Comparison of ENCODE assay signal across 32 cellular contexts in the genomic region with DNA sequence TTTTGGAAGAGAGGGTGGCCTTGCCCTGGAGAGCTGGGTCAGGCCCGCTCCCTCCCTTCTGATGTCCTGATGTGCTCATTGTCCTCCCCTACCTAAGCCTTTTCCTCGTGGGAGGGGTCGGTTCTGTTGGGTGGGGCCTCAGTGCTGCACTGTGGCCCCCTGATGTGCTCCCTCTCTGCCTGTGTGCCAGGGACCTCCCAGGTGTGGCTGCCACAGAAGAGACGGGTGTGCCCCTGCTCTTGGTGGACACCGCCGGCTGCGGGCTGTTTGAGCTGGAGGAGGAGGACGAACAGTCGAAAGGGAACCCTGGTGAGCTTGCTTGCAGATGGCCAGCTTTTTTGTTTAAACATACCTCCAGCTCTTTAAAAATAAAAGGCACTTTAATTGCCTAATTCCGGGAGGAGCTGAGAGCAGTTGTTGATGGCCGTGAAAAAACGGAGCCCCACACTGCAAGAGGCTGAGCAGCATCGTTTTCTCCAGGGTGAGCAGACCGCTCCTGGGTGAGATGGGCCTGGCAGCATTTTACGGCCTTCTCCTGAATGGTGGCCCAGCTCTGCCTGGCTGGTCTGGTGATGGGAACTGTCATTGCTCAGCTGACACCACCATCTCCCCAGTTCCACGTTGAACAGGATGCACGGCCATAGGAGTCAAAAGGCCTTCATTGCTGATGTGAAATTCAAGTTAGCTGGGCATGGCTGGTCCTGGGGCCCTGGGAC. TPM values are rescaled to one million over a fixed set of nuclear protein-coding genes. Genes with fewer than 3 reads are reported as not detected.
DNase-seq lines count a peak whose midpoint lies in the region; ATAC-seq and TF ChIP-seq lines count a peak whose summit lies in the region.
"Had no signal": no experiment of that assay in that cellular context is flagged by ENCODE, and none has a peak within 500 bp of the region (broad histone marks: within the 10 kb centered on the region; RNA-seq: fewer than 3 reads in every experiment).

No MANE protein-coding gene starts in this region.

- CTCF ChIA-PET in WTC11 (lab: Charles Lee): interaction anchor here (1.0 to 1.8 kb wide), 3 partner anchors 17 to 136 kb away, joined by 4 to 9 read pairs (median 5); no protein-coding TSS in a partner anchor

- no peaks in the 10 kb centered on the region for H3K4me1 ChIP-seq in osteoblast (ENCODE audit: insufficient read depth, low read length)
- H3K4me1 ChIP-seq in mesendoderm (ENCODE audit: control insufficient read depth, low read depth, low read length): no peaks in the 10 kb centered on the region
- H3K4me1 ChIP-seq: A549 had no signal

- no peaks in the 10 kb centered on the region for H3K79me2 ChIP-seq in osteoblast (ENCODE audit: insufficient read depth, low read length)
- H3K79me2 ChIP-seq in mesendoderm (ENCODE audit: control insufficient read depth, insufficient read depth, low read length): no peaks in the 10 kb centered on the region

- no peak overlapping the region for H3K4ac ChIP-seq in mesendoderm (ENCODE audit: low read depth, low read length)

- H3K27ac ChIP-seq in osteoblast (ENCODE audit: low read depth, low read length): no peak overlapping the region
- no peak overlapping the region for H3K27ac ChIP-seq in mesendoderm (ENCODE audit: low read depth, low read length)
- H3K27ac ChIP-seq: A549, HL-60 had no signal

- no peak overlapping the region for H2AFZ ChIP-seq in osteoblast (ENCODE audit: low read length)

- H2AK5ac ChIP-seq in mesendoderm (ENCODE audit: low read length): no peak overlapping the region

- no peaks in the 10 kb centered on the region for H3K79me1 ChIP-seq in mesendoderm (ENCODE audit: low read length)

- DNase-seq in COR-L47 (lab: John Stamatoyannopoulos, UW): peak; percentile 89
- DNase-seq in NCI-H146 treated with DMSO at 0.1 percent for 48 hours (lab: John Stamatoyannopoulos, UW; ENCODE audit: unreplicated experiment): peak; percentile 92
- DNase-seq in chondrocyte (ENCODE audit: low spot score): peak; percentile 69
- DNase-seq in osteoblast (ENCODE audit: insufficient read length, low spot score, missing footprints): peak; percentile 78
- no peak for DNase-seq in WTC11 (ENCODE audit: low spot score)
- no peak for DNase-seq in dermis blood vessel endothelial cell
- no peak for DNase-seq in iPS-NIHi7 (ENCODE audit: extremely low spot score)
- DNase-seq in mesendoderm: no peak
- DNase-seq: activated CD4-positive, alpha-beta T cell treated with anti-CD3 and anti-CD28 coated beads for 36 hours; activated CD8-positive, alpha-beta memory T cell treated with anti-CD3 and anti-CD28 coated beads for 24 hours; activated gamma-delta T cell; caudate nucleus; CD4-positive, alpha-beta memory T cell; DMS 273 treated with DMSO at 0.1 percent for 48 hours; EL; Karpas-422; NCI-H1694; NCI-H774; SK-N-SH; stimulated activated naive CD4-positive, alpha-beta T cell treated with Interleukin-2 at 50 U/mL for 16 hours; T-helper 17 cell had no signal

- H3K56ac ChIP-seq in mesendoderm (ENCODE audit: low read length): no peak overlapping the region

- H3K4me3 Mint-ChIP-seq in chondrocyte (ENCODE audit: unreplicated experiment) (no peak overlapping the region), WTC11 (no peak overlapping the region)
- H3K4me3 Mint-ChIP-seq: activated CD4-positive, alpha-beta T cell treated with anti-CD3 and anti-CD28 coated beads for 36 hours; CD4-positive, alpha-beta memory T cell; T-helper 17 cell had no signal

- H3K18ac ChIP-seq in mesendoderm (ENCODE audit: low read length): no peak overlapping the region

- no peak overlapping the region for H3K9ac ChIP-seq in mesendoderm (ENCODE audit: low read length)
- H3K9ac ChIP-seq: SK-N-SH had no signal

- no peak for ATAC-seq in WTC11
- ATAC-seq: A549; activated CD4-positive, alpha-beta T cell treated with anti-CD3 and anti-CD28 coated beads for 36 hours; sciatic nerve; T-helper 17 cell had no signal

- H3K9me3 Mint-ChIP-seq in chondrocyte (ENCODE audit: low read depth) (no peaks in the 10 kb centered on the region), WTC11 (no peaks in the 10 kb centered on the region)

- H3K27me3 Mint-ChIP-seq in chondrocyte (ENCODE audit: low read depth): no peaks in the 10 kb centered on the region
- H3K27me3 Mint-ChIP-seq in WTC11 (ENCODE audit: low read depth): no peaks in the 10 kb centered on the region
- H3K27me3 Mint-ChIP-seq: activated CD4-positive, alpha-beta T cell treated with anti-CD3 and anti-CD28 coated beads for 36 hours; CD4-positive, alpha-beta memory T cell; T-helper 17 cell had no signal

- H3K4me2 ChIP-seq in osteoblast (ENCODE audit: insufficient read depth, low read length): no peak overlapping the region
- no peak overlapping the region for H3K4me2 ChIP-seq in mesendoderm (ENCODE audit: low read length)
- H3K4me2 ChIP-seq: A549, SK-N-SH had no signal

- H3K9me3 ChIP-seq in osteoblast (ENCODE audit: low read depth, low read length): no peaks in the 10 kb centered on the region
- H3K9me3 ChIP-seq: A549, SK-N-SH had no signal

- no peak overlapping the region for H3K23ac ChIP-seq in mesendoderm (ENCODE audit: low read length)

- H4K5ac ChIP-seq in mesendoderm (ENCODE audit: low read length): no peak overlapping the region

- H3K36me3 Mint-ChIP-seq in chondrocyte (ENCODE audit: low read depth) (peaks cover 25% of the 10 kb centered on the region), WTC11 (peaks cover 26% of the 10 kb centered on the region)

- H4K8ac ChIP-seq in mesendoderm (ENCODE audit: low read depth, low read length): no peak overlapping the region

- no peaks in the 10 kb centered on the region for H3K27me3 ChIP-seq in osteoblast (ENCODE audit: insufficient read depth, low read length)
- H3K27me3 ChIP-seq in mesendoderm (ENCODE audit: insufficient read depth, low read length, poor library complexity): no peaks in the 10 kb centered on the region

- no peak overlapping the region for H2BK15ac ChIP-seq in mesendoderm (replicated peaks; ENCODE audit: low read depth)

- H3K36me3 ChIP-seq in osteoblast (ENCODE audit: insufficient read depth, low read length): peaks cover 51% of the 10 kb centered on the region
- H3K36me3 ChIP-seq in mesendoderm (ENCODE audit: control insufficient read depth, insufficient read depth, low read length): peaks cover 8% of the 10 kb centered on the region

- no CpG with 5 or more reads among the region's 17 CpGs for WGBS in mesendoderm (ENCODE audit: extremely low coverage, insufficient coverage, low lambda C conversion rate)

- no peak overlapping the region for H2BK5ac ChIP-seq in mesendoderm (ENCODE audit: low read length)

- H3K4me1 Mint-ChIP-seq in chondrocyte (ENCODE audit: low read depth): no peaks in the 10 kb centered on the region
- no peaks in the 10 kb centered on the region for H3K4me1 Mint-ChIP-seq in WTC11
- H3K4me1 Mint-ChIP-seq: activated CD4-positive, alpha-beta T cell treated with anti-CD3 and anti-CD28 coated beads for 36 hours; CD4-positive, alpha-beta memory T cell had no signal

- no peak overlapping the region for H3K27ac Mint-ChIP-seq in chondrocyte (ENCODE audit: unreplicated experiment)
- H3K27ac Mint-ChIP-seq in WTC11: no peak overlapping the region
- H3K27ac Mint-ChIP-seq: activated CD4-positive, alpha-beta T cell treated with anti-CD3 and anti-CD28 coated beads for 36 hours; CD4-positive, alpha-beta memory T cell had no signal

- H4K20me1 ChIP-seq in osteoblast (ENCODE audit: insufficient read depth, low read length): no peaks in the 10 kb centered on the region

- H2BK120ac ChIP-seq in mesendoderm (ENCODE audit: low read depth, low read length): no peak overlapping the region

- H3K4me3 ChIP-seq in osteoblast (ENCODE audit: insufficient read depth, low read length): no peak overlapping the region
- H3K4me3 ChIP-seq in mesendoderm (ENCODE audit: low read length): no peak overlapping the region
- H3K4me3 ChIP-seq: A549 had no signal

- TF ChIP-seq CTCF in chondrocyte (IDR thresholded peaks at IDR 0.05): no peak
- no peak for TF ChIP-seq CTCF in osteoblast (IDR thresholded peaks at IDR 0.05; ENCODE audit: extremely low read depth, low read depth, low read length)
- no peak for TF ChIP-seq CTCF in WTC11 (IDR thresholded peaks at IDR 0.05)

- POLR2A ChIA-PET in WTC11 (lab: Charles Lee): no interaction called here

TF ChIP-seq in WTC11, 78 proteins besides CTCF, POLR2A, EP300 and RAD21:
- TF ChIP-seq ZNF138 (CRISPR knock-in tag; conservative IDR thresholded peaks at IDR 0.05): no peak
- no peak for TF ChIP-seq PRRX2 (CRISPR knock-in tag; IDR thresholded peaks at IDR 0.05)
- TF ChIP-seq MXD4 (CRISPR knock-in tag; IDR thresholded peaks at IDR 0.05; ENCODE audit: borderline replicate concordance): no peak

RNA-seq across cellular contexts. Expression of a gene that starts 30.1 kb away (rescaled TPM):
- 17.4 to 21.4 TPM (median 18.1 TPM) in 3 replicates for total RNA-seq in chondrocyte
- 10.9 and 11.8 TPM in 2 replicates for total RNA-seq in osteoblast
- total RNA-seq in WTC11 (2021): 17.8 to 22.5 TPM (median 19.3 TPM) in 3 replicates
- total RNA-seq in dermis blood vessel endothelial cell: 12.1 and 20.9 TPM in 2 replicates
- polyA plus RNA-seq in mesendoderm (2013, experiment 1 of 2): 7.1 TPM
- polyA plus RNA-seq in mesendoderm (2013, experiment 2 of 2): 7.1 TPM

RNA-seq across cellular contexts. Expression of a gene that starts 30.1 kb away (rescaled TPM):
- total RNA-seq in chondrocyte (31.5 to 41.4 TPM (median 36.9 TPM) in 3 replicates), osteoblast (45.7 and 51.0 TPM in 2 replicates), WTC11 (2021) (80.1 to 83.6 TPM (median 82.3 TPM) in 3 replicates), dermis blood vessel endothelial cell (50.5 and 54.7 TPM in 2 replicates)
- polyA plus RNA-seq in mesendoderm (2013, experiment 1 of 2): 121 TPM
- 127 TPM for polyA plus RNA-seq in mesendoderm (2013, experiment 2 of 2)

RNA-seq across cellular contexts. Expression of a gene that starts 47.0 kb away (rescaled TPM):
- total RNA-seq in chondrocyte (not detected in 3 replicates), osteoblast (not detected in 2 replicates), WTC11 (2021) (not detected in 3 replicates), dermis blood vessel endothelial cell (not detected in 2 replicates)
- not detected for polyA plus RNA-seq in mesendoderm (2013, experiment 1 of 2)
- polyA plus RNA-seq in mesendoderm (2013, experiment 2 of 2): not detected
- total RNA-seq: activated CD4-positive, alpha-beta T cell treated with anti-CD3 and anti-CD28 coated beads for 36 hours; CD4-positive, alpha-beta memory T cell; dermis microvascular lymphatic vessel endothelial cell; fibroblast of lung; H1; liver; mucosa of gallbladder; OCI-LY7; posterior vena cava; sciatic nerve; T-helper 17 cell had no signal
- polyA plus RNA-seq: A549, fibroblast of lung, H1, keratinocyte, liver, SK-N-SH had no signal

Comparison
In these comparisons a context has a peak if more than half of its experiments do, and no peak if none do; other contexts are left out.
1. DNase-seq: peak in COR-L47 (single experiment), NCI-H146 treated with DMSO at 0.1 percent for 48 hours (single experiment), chondrocyte (single experiment) and osteoblast (single experiment); none in WTC11 (single experiment), dermis blood vessel endothelial cell (single experiment), iPS-NIHi7 (single experiment) and mesendoderm (single experiment).